Comparison of ENCODE assay signal across 26 cellular contexts in the genomic region with DNA sequence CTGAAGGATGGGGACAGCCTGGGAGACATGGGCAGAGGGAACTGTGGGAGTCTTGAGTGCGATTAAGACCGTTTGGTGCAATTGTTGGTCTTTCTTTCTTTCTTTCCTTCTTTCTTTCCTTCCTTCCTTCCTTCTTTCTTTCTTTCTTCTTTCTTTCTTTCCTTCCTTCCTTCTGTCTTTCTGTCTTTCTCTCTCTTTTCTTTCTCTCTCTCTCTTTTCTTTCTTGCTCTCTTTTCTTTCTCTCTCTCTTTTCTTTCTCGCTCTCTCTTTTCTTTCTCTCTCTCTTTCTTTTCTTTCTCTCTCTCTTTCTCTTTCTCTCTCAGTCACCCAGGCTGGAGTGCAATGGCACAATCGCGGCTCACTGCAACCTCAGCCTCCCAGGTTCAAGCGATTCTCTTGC. TPM values are rescaled to one million over a fixed set of nuclear protein-coding genes. Genes with fewer than 3 reads are reported as not detected.
DNase-seq lines count a peak whose midpoint lies in the region; ATAC-seq and TF ChIP-seq lines count a peak whose summit lies in the region.
"Had no signal": no experiment of that assay in that cellular context is flagged by ENCODE, and none has a peak within 500 bp of the region (broad histone marks: within the 10 kb centered on the region; RNA-seq: fewer than 3 reads in every experiment).

No MANE protein-coding gene starts in this region.

- no peak for DNase-seq in activated T-cell treated with anti-CD3 and anti-CD28 coated beads, Interleukin-2, amount 50 U/mL, for 72 hours
- DNase-seq in activated T-cell treated with anti-CD3 and anti-CD28 coated beads, Interleukin-2, amount 50 U/mL, for 48 hours, result no peak
- DNase-seq in CD4-positive, CD25-positive, alpha-beta regulatory T cell, result no peak
- DNase-seq in endodermal cell, result peak; percentile 1
- DNase-seq in Right ventricle myocardium superior, result no peak
- DNase-seq in Right ventricle myocardium inferior (ENCODE audit: missing footprints), result no peak
- DNase-seq: AML-193; DMS 273 treated with DMSO at 0.1 percent for 48 hours; DMS79 treated with DMSO at 0.1 percent for 48 hours; GM23248; H9; MM.1S; NCI-H1092 treated with DMSO at 0.1 percent for 48 hours; NCI-H1436 treated with DMSO at 0.1 percent for 48 hours; NCI-H1930; NCI-H2171; NCI-H345; NCI-H524; NCI-H774; NK-92 treated with Interleukin-12 subunit alpha and Interleukin-12 subunit beta, amount 100 ng/mL, for 24 hours had no signal

- H3K27me3 Mint-ChIP-seq in activated T-cell treated with anti-CD3 and anti-CD28 coated beads, Interleukin-2, amount 50 U/mL, for 72 hours (ENCODE audit: low read depth), result no peaks in the 10 kb centered on the region
- peaks cover 18% of the 10 kb centered on the region for H3K27me3 Mint-ChIP-seq in CD4-positive, CD25-positive, alpha-beta regulatory T cell
- peaks cover 10% of the 10 kb centered on the region for H3K27me3 Mint-ChIP-seq in endodermal cell (ENCODE audit: insufficient read depth)

- 94 to 97% methylated on average over 5 to 6 of the region's 6 CpGs for WGBS in endodermal cell (ENCODE audit: insufficient coverage in 1 of 2, insufficient read length in 1 of 2), 2 experiments

- no peaks in the 10 kb centered on the region for H4K20me1 ChIP-seq in OCI-LY3 (ENCODE audit: insufficient read depth, low read length)

- H3K4me3 Mint-ChIP-seq in activated T-cell treated with anti-CD3 and anti-CD28 coated beads, Interleukin-2, amount 50 U/mL, for 72 hours, result no peak overlapping the region
- peak overlapping the region in 1 of 4 donors; percentile 76 for H3K4me3 Mint-ChIP-seq in CD4-positive, CD25-positive, alpha-beta regulatory T cell
- no peak overlapping the region for H3K4me3 Mint-ChIP-seq in endodermal cell
- H3K4me3 Mint-ChIP-seq: H9 had no signal

- H3K4me3 ChIP-seq in CD4-positive, CD25-positive, alpha-beta regulatory T cell (ENCODE audit: low read depth, low read length), result no peak overlapping the region
- H3K4me3 ChIP-seq in OCI-LY3 (ENCODE audit: low read length) (no peak overlapping the region), endodermal cell (ENCODE audit: low read length) (no peak overlapping the region)
- H3K4me3 ChIP-seq: GM23248, SJSA1 had no signal

- peaks cover 72% of the 10 kb centered on the region for H3K4me1 Mint-ChIP-seq in activated T-cell treated with anti-CD3 and anti-CD28 coated beads, Interleukin-2, amount 50 U/mL, for 72 hours (ENCODE audit: low read depth)
- peaks cover 11 to 23% (median 17%) of the 10 kb centered on the region in 4 donors for H3K4me1 Mint-ChIP-seq in CD4-positive, CD25-positive, alpha-beta regulatory T cell
- peaks cover 4% of the 10 kb centered on the region for H3K4me1 Mint-ChIP-seq in endodermal cell

- peaks cover 18% of the 10 kb centered on the region for H3K4me1 ChIP-seq in CD4-positive, CD25-positive, alpha-beta regulatory T cell (ENCODE audit: control insufficient read depth, insufficient read depth, low read length, poor library complexity, severe bottlenecking)
- peaks cover 59% of the 10 kb centered on the region for H3K4me1 ChIP-seq in OCI-LY3 (ENCODE audit: low read length)
- H3K4me1 ChIP-seq in endodermal cell (ENCODE audit: control insufficient read depth, insufficient read depth, low read length), result no peaks in the 10 kb centered on the region

- no peak for ATAC-seq in activated T-cell treated with anti-CD3 and anti-CD28 coated beads, Interleukin-2, amount 50 U/mL, for 72 hours (replicated peaks in 1 of 2)
- ATAC-seq in CD4-positive, CD25-positive, alpha-beta regulatory T cell (ENCODE audit: low read depth in 2 of 2), result no peak
- no peak for ATAC-seq in GM18868 (IDR thresholded peaks at IDR 0.05; ENCODE audit: unreplicated experiment)
- no peak for ATAC-seq in Right ventricle myocardium superior (ENCODE audit: poor library complexity)
- no peak for ATAC-seq in Right ventricle myocardium inferior
- ATAC-seq: Panc1 had no signal

- H2AFZ ChIP-seq in OCI-LY3 (ENCODE audit: low read depth, low read length), result no peak overlapping the region
- H2AFZ ChIP-seq: GM23248 had no signal

- H3K36me3 Mint-ChIP-seq in activated T-cell treated with anti-CD3 and anti-CD28 coated beads, Interleukin-2, amount 50 U/mL, for 72 hours (ENCODE audit: insufficient read depth in 2 of 2), result peaks cover 0 to 2% of the 10 kb centered on the region in 2 donors
- H3K36me3 Mint-ChIP-seq in CD4-positive, CD25-positive, alpha-beta regulatory T cell, result peaks cover 16% of the 10 kb centered on the region
- H3K36me3 Mint-ChIP-seq in endodermal cell (ENCODE audit: low read depth), result peaks cover 7% of the 10 kb centered on the region

- H3K27ac ChIP-seq in CD4-positive, CD25-positive, alpha-beta regulatory T cell (ENCODE audit: insufficient read depth, low read length, poor library complexity, severe bottlenecking), result no peak overlapping the region
- no peak overlapping the region for H3K27ac ChIP-seq in OCI-LY3 (ENCODE audit: low read length)
- no peak overlapping the region for H3K27ac ChIP-seq in endodermal cell (ENCODE audit: low read depth, low read length)
- H3K27ac ChIP-seq: C4-2B, GM23248, SJSA1 had no signal

- peak overlapping the region; percentile 77; the same call in 1 of the 2 replicates for H3K4me2 ChIP-seq in OCI-LY3 (ENCODE audit: low read length)

- no peaks in the 10 kb centered on the region for H3K9me3 ChIP-seq in CD4-positive, CD25-positive, alpha-beta regulatory T cell (ENCODE audit: control insufficient read depth in 2 of 2, low read length in 2 of 2)
- no peaks in the 10 kb centered on the region for H3K9me3 ChIP-seq in OCI-LY3 (ENCODE audit: insufficient read depth, low read length)
- H3K9me3 ChIP-seq in endodermal cell (ENCODE audit: control insufficient read depth, low read length), result no peaks in the 10 kb centered on the region

- H3K36me3 ChIP-seq in CD4-positive, CD25-positive, alpha-beta regulatory T cell (ENCODE audit: control insufficient read depth, insufficient read depth, low read length), result peaks cover 10% of the 10 kb centered on the region
- H3K36me3 ChIP-seq in OCI-LY3 (replicated peaks; ENCODE audit: low read depth, low read length) (peaks cover 11% of the 10 kb centered on the region), endodermal cell (ENCODE audit: control insufficient read depth, insufficient read depth, low read length) (peaks cover 8% of the 10 kb centered on the region)

- H3K9ac ChIP-seq in OCI-LY3 (ENCODE audit: low read length) (no peak overlapping the region), endodermal cell (ENCODE audit: extremely low read depth, low read length, poor library complexity, severe bottlenecking) (no peak overlapping the region)
- H3K9ac ChIP-seq: GM23248 had no signal

- H3K9me3 Mint-ChIP-seq in activated T-cell treated with anti-CD3 and anti-CD28 coated beads, Interleukin-2, amount 50 U/mL, for 72 hours, result no peaks in the 10 kb centered on the region
- H3K9me3 Mint-ChIP-seq in CD4-positive, CD25-positive, alpha-beta regulatory T cell, result peaks cover 0 to 6% (median 0%) of the 10 kb centered on the region in 7 donors
- no peaks in the 10 kb centered on the region for H3K9me3 Mint-ChIP-seq in endodermal cell
- H3K9me3 Mint-ChIP-seq: H9 had no signal

- intact Hi-C loops in Right ventricle myocardium superior (cut with DNase I), result loop anchor here (5.0 kb wide), 1 partner anchor 48 kb away; the partner anchor contains the start of gene USF1
- intact Hi-C loops in Right ventricle myocardium inferior (cut with DNase I), result loop anchor here (5.0 kb wide), 1 partner anchor 368 kb away; no protein-coding TSS in a partner anchor

- TF ChIP-seq CTCF in OCI-LY3 (IDR thresholded peaks at IDR 0.05; ENCODE audit: low read depth, low read length) (no peak), endodermal cell (conservative IDR thresholded peaks at IDR 0.05) (no peak)

- H3K27ac Mint-ChIP-seq in activated T-cell treated with anti-CD3 and anti-CD28 coated beads, Interleukin-2, amount 50 U/mL, for 72 hours, result peak overlapping the region; percentile 29
- peak overlapping the region in 2 of 3 donors; percentile 45 to 46 for H3K27ac Mint-ChIP-seq in CD4-positive, CD25-positive, alpha-beta regulatory T cell
- no peak overlapping the region for H3K27ac Mint-ChIP-seq in endodermal cell
- H3K27ac Mint-ChIP-seq: H9 had no signal

- H3K27me3 ChIP-seq in CD4-positive, CD25-positive, alpha-beta regulatory T cell (ENCODE audit: control insufficient read depth, insufficient read depth, low read length), result no peaks in the 10 kb centered on the region
- no peaks in the 10 kb centered on the region for H3K27me3 ChIP-seq in OCI-LY3 (ENCODE audit: low read depth, low read length)
- peaks cover 10% of the 10 kb centered on the region for H3K27me3 ChIP-seq in endodermal cell (ENCODE audit: control insufficient read depth, insufficient read depth, low read length, poor library complexity, severe bottlenecking)
- H3K27me3 ChIP-seq: SJSA1 had no signal

- no peaks in the 10 kb centered on the region for H3K79me2 ChIP-seq in OCI-LY3 (ENCODE audit: low read length)

RNA-seq across cellular contexts. Expression of gene KLHDC9, which starts 2.9 kb away (rescaled TPM):
- 1 to 10 TPM; 5.7 to 7.1 TPM for total RNA-seq in activated T-cell treated with anti-CD3 and anti-CD28 coated beads, Interleukin-2, amount 50 U/mL, for 72 hours
- not detected for total RNA-seq in CD4-positive, CD25-positive, alpha-beta regulatory T cell
- polyA plus RNA-seq in CD4-positive, CD25-positive, alpha-beta regulatory T cell, result under 1 TPM in 2 of 4 donors, not detected in 2; 0.28 to 0.46 TPM
- total RNA-seq in endodermal cell (10 to 100 TPM; 14.6 to 25.4 TPM), Right ventricle myocardium superior (4.7 TPM), Right ventricle myocardium inferior (6.5 TPM)
- polyA plus RNA-seq in endodermal cell (2013, experiment 1 of 2), result 14.0 TPM
- 10.8 TPM for polyA plus RNA-seq in endodermal cell (2013, experiment 2 of 2)
- total RNA-seq: SJSA1 had no signal

RNA-seq across cellular contexts. Expression of gene NECTIN4, which starts 5.9 kb away (rescaled TPM):
- total RNA-seq in activated T-cell treated with anti-CD3 and anti-CD28 coated beads, Interleukin-2, amount 50 U/mL, for 72 hours, result under 1 TPM in 1 of 2 donors, not detected in 1; 0.31 TPM
- not detected for total RNA-seq in CD4-positive, CD25-positive, alpha-beta regulatory T cell
- polyA plus RNA-seq in CD4-positive, CD25-positive, alpha-beta regulatory T cell, result under 1 TPM in 1 of 4 donors, not detected in 3; 0.05 TPM
- total RNA-seq in endodermal cell (not detected), Right ventricle myocardium superior (not detected), Right ventricle myocardium inferior (not detected)
- not detected for polyA plus RNA-seq in endodermal cell (2013, experiment 1 of 2)
- polyA plus RNA-seq in endodermal cell (2013, experiment 2 of 2), result not detected

RNA-seq across cellular contexts. Expression of gene PFDN2, which starts 22.6 kb away (rescaled TPM):
- 100 to 1,000 TPM; 117 to 122 TPM for total RNA-seq in activated T-cell treated with anti-CD3 and anti-CD28 coated beads, Interleukin-2, amount 50 U/mL, for 72 hours
- total RNA-seq in CD4-positive, CD25-positive, alpha-beta regulatory T cell, result 48.0 TPM
- polyA plus RNA-seq in CD4-positive, CD25-positive, alpha-beta regulatory T cell, result 100 to 1,000 TPM in 2 of 4 donors, 10 to 100 TPM in 2; 90.9 to 109 (median 98.6) TPM
- total RNA-seq in endodermal cell, result 10 to 100 TPM; 62.9 to 95.7 TPM
- 114 TPM for polyA plus RNA-seq in endodermal cell (2013, experiment 1 of 2)
- polyA plus RNA-seq in endodermal cell (2013, experiment 2 of 2), result 112 TPM
- 62.3 TPM for total RNA-seq in Right ventricle myocardium superior
- 62.8 TPM for total RNA-seq in Right ventricle myocardium inferior

RNA-seq across cellular contexts. Expression of gene NIT1, which starts 22.7 kb away (rescaled TPM):
- total RNA-seq in activated T-cell treated with anti-CD3 and anti-CD28 coated beads, Interleukin-2, amount 50 U/mL, for 72 hours, result 10 to 100 TPM; 82.0 to 87.2 TPM
- 28.2 TPM for total RNA-seq in CD4-positive, CD25-positive, alpha-beta regulatory T cell
- polyA plus RNA-seq in CD4-positive, CD25-positive, alpha-beta regulatory T cell, result 10 to 100 TPM; 21.1 to 24.5 (median 22.2) TPM
- total RNA-seq in endodermal cell (10 to 100 TPM; 51.0 to 65.1 TPM), Right ventricle myocardium superior (33.8 TPM), Right ventricle myocardium inferior (36.5 TPM)
- polyA plus RNA-seq in endodermal cell (2013, experiment 1 of 2), result 61.7 TPM
- 50.8 TPM for polyA plus RNA-seq in endodermal cell (2013, experiment 2 of 2)

RNA-seq across cellular contexts. Expression of gene ARHGAP30, which starts 25.5 kb away (rescaled TPM):
- total RNA-seq in activated T-cell treated with anti-CD3 and anti-CD28 coated beads, Interleukin-2, amount 50 U/mL, for 72 hours, result 100 to 1,000 TPM; 192 to 198 TPM
- total RNA-seq in CD4-positive, CD25-positive, alpha-beta regulatory T cell, result 204 TPM
- polyA plus RNA-seq in CD4-positive, CD25-positive, alpha-beta regulatory T cell, result 100 to 1,000 TPM; 144 to 159 (median 151) TPM
- total RNA-seq in endodermal cell (under 1 TPM; 0.07 to 0.13 TPM), Right ventricle myocardium superior (3.3 TPM), Right ventricle myocardium inferior (3.7 TPM)
- polyA plus RNA-seq in endodermal cell (2013, experiment 1 of 2), result not detected
- polyA plus RNA-seq in endodermal cell (2013, experiment 2 of 2), result not detected
- total RNA-seq: GM23248, SJSA1 had no signal
- polyA plus RNA-seq: AG04450 had no signal
